Comparison of ENCODE assay signal across 6 cellular contexts in the genomic region with DNA sequence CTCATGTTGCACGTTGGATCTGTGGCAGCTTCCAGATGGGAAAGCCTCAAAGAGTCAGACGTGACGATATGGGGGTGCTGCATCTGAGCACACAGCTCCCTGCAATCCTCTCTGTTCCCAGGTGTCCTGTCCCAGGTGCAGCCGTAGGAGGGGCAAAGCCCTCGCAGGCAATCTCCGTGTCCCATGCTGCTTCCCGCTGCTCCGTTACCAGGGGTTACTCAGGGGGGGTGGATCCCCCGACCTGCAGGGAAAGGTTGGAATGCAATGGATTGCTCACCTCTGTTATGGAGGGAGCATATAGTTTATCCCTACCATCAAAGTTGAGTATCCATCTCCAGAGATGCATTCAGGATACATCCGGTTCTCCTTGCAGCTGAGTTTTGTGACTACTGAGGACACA.
A peak's percentile ranks its signal among the peaks of the same experiment; 100 is the strongest.
DNase-seq lines count a peak whose midpoint lies in the region; ATAC-seq, FAIRE-seq and TF ChIP-seq lines count a peak whose summit lies in the region.
"Not testable (repeated sequence)": the region's sequence is repeated elsewhere in the genome, so short reads cannot be mapped to it uniquely, and the experiment has no call there.

No MANE protein-coding gene starts in this region.

- not testable (repeated sequence) for H3K9me3 Mint-ChIP-seq in osteocyte (ENCODE audit: unreplicated experiment); stimulated activated effector memory CD8-positive, alpha-beta T cell treated with anti-CD3 and anti-CD28 coated beads, Interleukin-12 subunit alpha, Interleukin-12 subunit beta, amount 100 ng/mL, for 72 hours

- TF ChIP-seq EP300 in upper lobe of left lung (IDR thresholded peaks at IDR 0.05) = not testable (repeated sequence)

- H3K27me3 Mint-ChIP-seq in osteocyte (ENCODE audit: unreplicated experiment) = not testable (repeated sequence)

- TF ChIP-seq CTCF in bronchial epithelial cell (IDR thresholded peaks at IDR 0.05; ENCODE audit: insufficient read depth, low read length, severe bottlenecking); lower lobe of right lung (IDR thresholded peaks at IDR 0.05); osteocyte (IDR thresholded peaks at IDR 0.05); upper lobe of left lung (IDR thresholded peaks at IDR 0.05): not testable (repeated sequence)

- not testable (repeated sequence) for H3K27me3 ChIP-seq in bronchial epithelial cell (ENCODE audit: control insufficient read depth, insufficient read depth, low read length); lower lobe of right lung (ENCODE audit: low read depth); upper lobe of left lung

- intact Hi-C loops in left ventricle myocardium superior (cut with micrococcal nuclease); lower lobe of right lung (cut with DNase I): not testable (repeated sequence)

- ATAC-seq in left ventricle myocardium superior = not testable (repeated sequence)
- ATAC-seq in lower lobe of right lung = peak in 1 of 2 donors; percentile 45
- ATAC-seq in stimulated activated effector memory CD8-positive, alpha-beta T cell treated with anti-CD3 and anti-CD28 coated beads, Interleukin-12 subunit alpha, Interleukin-12 subunit beta, amount 100 ng/mL, for 72 hours = peak; percentile 6
- peak; percentile 39 to 65 for ATAC-seq in upper lobe of left lung (ENCODE audit: low FRiP score in 2 of 2)

- not testable (repeated sequence) for H3K4me3 ChIP-seq in bronchial epithelial cell (ENCODE audit: low read depth, low read length); lower lobe of right lung; upper lobe of left lung

- H3K36me3 ChIP-seq in bronchial epithelial cell (ENCODE audit: control insufficient read depth, insufficient read depth, low read length); lower lobe of right lung; upper lobe of left lung: not testable (repeated sequence)

- not testable (repeated sequence) for DNase-seq in bronchial epithelial cell (ENCODE audit: low read depth); stimulated activated effector memory CD8-positive, alpha-beta T cell treated with anti-CD3 and anti-CD28 coated beads, Interleukin-12 subunit alpha, Interleukin-12 subunit beta, amount 100 ng/mL, for 72 hours (ENCODE audit: low spot score in 2 of 2)
- peak; percentile 7 for DNase-seq in left ventricle myocardium superior
- DNase-seq in lower lobe of right lung = peak; percentile 45
- DNase-seq in osteocyte (ENCODE audit: extremely low spot score, unreplicated experiment) = peak; percentile 89
- DNase-seq in upper lobe of left lung = peak in 1 of 2 donors; percentile 31

- TF ChIP-seq POLR2A in upper lobe of left lung (IDR thresholded peaks at IDR 0.05) = not testable (repeated sequence)

- H3K4me3 Mint-ChIP-seq in osteocyte (ENCODE audit: unreplicated experiment); stimulated activated effector memory CD8-positive, alpha-beta T cell treated with anti-CD3 and anti-CD28 coated beads, Interleukin-12 subunit alpha, Interleukin-12 subunit beta, amount 100 ng/mL, for 72 hours: not testable (repeated sequence)

- H3K36me3 Mint-ChIP-seq in osteocyte (ENCODE audit: unreplicated experiment); stimulated activated effector memory CD8-positive, alpha-beta T cell treated with anti-CD3 and anti-CD28 coated beads, Interleukin-12 subunit alpha, Interleukin-12 subunit beta, amount 100 ng/mL, for 72 hours: not testable (repeated sequence)

- H3K9me3 ChIP-seq in lower lobe of right lung, upper lobe of left lung: not testable (repeated sequence)

- H3K27ac ChIP-seq in lower lobe of right lung, upper lobe of left lung: not testable (repeated sequence)

- FAIRE-seq in bronchial epithelial cell (lab: Jason Lieb, UNC) = peak; percentile 55

- H3K4me1 ChIP-seq in lower lobe of right lung, upper lobe of left lung: not testable (repeated sequence)

- not testable (repeated sequence) for H3K27ac Mint-ChIP-seq in osteocyte (ENCODE audit: unreplicated experiment); stimulated activated effector memory CD8-positive, alpha-beta T cell treated with anti-CD3 and anti-CD28 coated beads, Interleukin-12 subunit alpha, Interleukin-12 subunit beta, amount 100 ng/mL, for 72 hours

- H3K4me1 Mint-ChIP-seq in osteocyte (ENCODE audit: unreplicated experiment); stimulated activated effector memory CD8-positive, alpha-beta T cell treated with anti-CD3 and anti-CD28 coated beads, Interleukin-12 subunit alpha, Interleukin-12 subunit beta, amount 100 ng/mL, for 72 hours: not testable (repeated sequence)

- 75 to 81% methylated on average over 1 to 7 of the region's 10 CpGs for WGBS in upper lobe of left lung, 2 donors
